In genomic region chr6:34793877-34794276, GRCh38 we compare ENCODE assay signal across 11 cellular contexts. TPM values are rescaled to one million over a fixed set of nuclear protein-coding genes. Genes with fewer than 3 reads are reported as not detected.
DNase-seq lines count a peak whose midpoint lies in the region; ATAC-seq, FAIRE-seq and TF ChIP-seq lines count a peak whose summit lies in the region.
"Had no signal": no experiment of that assay in that cellular context is flagged by ENCODE, and none has a peak within 500 bp of the region (broad histone marks: within the 10 kb centered on the region; RNA-seq: fewer than 3 reads in every experiment).

No MANE protein-coding gene starts in this region.

- intact Hi-C loops in left ventricle myocardium inferior (cut with micrococcal nuclease) (no loop called here), Right ventricle myocardium inferior (cut with DNase I) (loop anchor here (5.0 kb wide), 1 partner anchor 37 kb away; the partner anchor contains the start of gene SNRPC), PC-9 (cut with micrococcal nuclease; ENCODE audit: unreplicated experiment) (loop anchor here (5.0 kb wide), 1 partner anchor 547 kb away; the partner anchor contains the start of gene SMIM29)

- H3K27me3 Mint-ChIP-seq in endodermal cell (ENCODE audit: insufficient read depth) (no peaks in the 10 kb centered on the region), type B pancreatic cell (no peaks in the 10 kb centered on the region)

- no peak overlapping the region for H3K9ac ChIP-seq in endodermal cell (ENCODE audit: extremely low read depth, low read length, poor library complexity, severe bottlenecking)

- H3K79me2 ChIP-seq in PC-9 (ENCODE audit: low read depth): peaks cover 60% of the 10 kb centered on the region

- H3K4me1 Mint-ChIP-seq in endodermal cell: peaks cover 16% of the 10 kb centered on the region
- peaks cover 26% of the 10 kb centered on the region for H3K4me1 Mint-ChIP-seq in type B pancreatic cell (ENCODE audit: unreplicated experiment)

- H4K20me1 ChIP-seq in PC-9 (ENCODE audit: insufficient read depth): peaks cover 10% of the 10 kb centered on the region

- peaks cover 4% of the 10 kb centered on the region for H3K36me3 Mint-ChIP-seq in endodermal cell (ENCODE audit: low read depth)
- H3K36me3 Mint-ChIP-seq in type B pancreatic cell: no peaks in the 10 kb centered on the region

- H3K9me3 ChIP-seq in left ventricle myocardium inferior (replicated peaks) (no peaks in the 10 kb centered on the region), PC-9 (ENCODE audit: insufficient read depth, low read depth) (no peaks in the 10 kb centered on the region), endodermal cell (ENCODE audit: control insufficient read depth, low read length) (no peaks in the 10 kb centered on the region), small intestine (ENCODE audit: control insufficient read depth, low read depth) (no peaks in the 10 kb centered on the region)

- TF ChIP-seq CTCF in left ventricle myocardium inferior (IDR thresholded peaks at IDR 0.05; ENCODE audit: borderline replicate concordance): no peak
- no peak for TF ChIP-seq CTCF in PC-9 (conservative IDR thresholded peaks at IDR 0.05)
- no peak for TF ChIP-seq CTCF in endodermal cell (conservative IDR thresholded peaks at IDR 0.05)
- TF ChIP-seq CTCF in type B pancreatic cell (conservative IDR thresholded peaks at IDR 0.05): no peak

- H3K4me3 Mint-ChIP-seq in endodermal cell (peak overlapping the region; percentile 89), type B pancreatic cell (peak overlapping the region; percentile 95)

- ATAC-seq in Right ventricle myocardium inferior: no peak
- no peak for ATAC-seq in GM18867 (IDR thresholded peaks at IDR 0.05; ENCODE audit: unreplicated experiment)

- no peak overlapping the region for H2AFZ ChIP-seq in PC-9

- H3F3A ChIP-seq in PC-9 (ENCODE audit: insufficient read depth, low read depth): peaks cover 50% of the 10 kb centered on the region

- FAIRE-seq in small intestine (lab: Jason Lieb, UNC): no peak

- DNase-seq in left ventricle myocardium inferior: no peak
- no peak for DNase-seq in Right ventricle myocardium inferior (ENCODE audit: missing footprints)
- DNase-seq in PC-9: no peak
- no peak for DNase-seq in endodermal cell
- no peak for DNase-seq in type B pancreatic cell (ENCODE audit: extremely low spot score, unreplicated experiment)
- DNase-seq in small intestine: no peak
- DNase-seq in NCI-H524 (lab: John Stamatoyannopoulos, UW): no peak
- DNase-seq: islet precursor cell, NCI-H1092 treated with DMSO at 0.1 percent for 48 hours, NCI-H2227 treated with DMSO at 0.1 percent for 48 hours had no signal

- H3K4me1 ChIP-seq in left ventricle myocardium inferior: peaks cover 61% of the 10 kb centered on the region
- H3K4me1 ChIP-seq in PC-9 (replicated peaks; ENCODE audit: insufficient read depth): peaks cover 55% of the 10 kb centered on the region
- H3K4me1 ChIP-seq in endodermal cell (ENCODE audit: control insufficient read depth, insufficient read depth, low read length): no peaks in the 10 kb centered on the region
- no peaks in the 10 kb centered on the region for H3K4me1 ChIP-seq in small intestine (ENCODE audit: control insufficient read depth in 2 of 2, insufficient read depth in 1 of 2, low read depth in 1 of 2, low read length in 1 of 2)

- 94 to 100% methylated on average over 5 to 6 of the region's 6 CpGs for WGBS in endodermal cell (ENCODE audit: insufficient coverage in 1 of 2, insufficient read length in 1 of 2), 2 experiments
- 97 to 99% (median 99%) methylated on average over 6 of the region's 6 CpGs for WGBS in small intestine, 3 donors

- no peak overlapping the region for H3K27ac ChIP-seq in left ventricle myocardium inferior (replicated peaks)
- no peak overlapping the region for H3K27ac ChIP-seq in PC-9
- H3K27ac ChIP-seq in endodermal cell (ENCODE audit: low read depth, low read length): no peak overlapping the region
- no peak overlapping the region for H3K27ac ChIP-seq in small intestine (ENCODE audit: low read depth in 1 of 2, low read length in 1 of 2)

- POLR2A ChIA-PET in PC-9 (lab: Charles Lee; ENCODE audit: unreplicated experiment): no interaction called here

- H3K9me2 ChIP-seq in PC-9 (ENCODE audit: insufficient read depth): no peaks in the 10 kb centered on the region

- CTCF ChIA-PET in PC-9 (lab: Charles Lee): no interaction called here

- H3K36me3 ChIP-seq in left ventricle myocardium inferior (no peaks in the 10 kb centered on the region), PC-9 (ENCODE audit: low read depth) (no peaks in the 10 kb centered on the region; the same call in 1 of the 2 replicates), endodermal cell (ENCODE audit: control insufficient read depth, insufficient read depth, low read length) (no peaks in the 10 kb centered on the region), small intestine (ENCODE audit: control insufficient read depth in 2 of 2, insufficient read depth in 2 of 2, low read length in 2 of 2) (no peaks in the 10 kb centered on the region)

- peak overlapping the region; percentile 98 for H3K4me2 ChIP-seq in PC-9

- peak overlapping the region; percentile 87 for H3K4me3 ChIP-seq in left ventricle myocardium inferior
- peak overlapping the region; percentile 99; the same call in 1 of the 2 replicates for H3K4me3 ChIP-seq in PC-9
- peak overlapping the region; percentile 91 for H3K4me3 ChIP-seq in endodermal cell (ENCODE audit: low read length)
- no peak overlapping the region for H3K4me3 ChIP-seq in small intestine (ENCODE audit: low read depth in 1 of 2, low read length in 2 of 2)

- BruUV-seq in PC-9 (replicated peaks; lab: Mats Ljungman, UMichigan): no TSS peak

- no peaks in the 10 kb centered on the region for H3K9me3 Mint-ChIP-seq in endodermal cell
- H3K9me3 Mint-ChIP-seq in type B pancreatic cell: no peaks in the 10 kb centered on the region

- H3K27ac Mint-ChIP-seq in endodermal cell (no peak overlapping the region), type B pancreatic cell (peak overlapping the region; percentile 29)

- H3K27me3 ChIP-seq in left ventricle myocardium inferior (ENCODE audit: low read depth): no peaks in the 10 kb centered on the region
- H3K27me3 ChIP-seq in PC-9 (ENCODE audit: insufficient read depth, low read depth): no peaks in the 10 kb centered on the region
- no peaks in the 10 kb centered on the region for H3K27me3 ChIP-seq in endodermal cell (ENCODE audit: control insufficient read depth, insufficient read depth, low read length, poor library complexity, severe bottlenecking)
- H3K27me3 ChIP-seq in small intestine (ENCODE audit: control insufficient read depth in 2 of 2, insufficient read depth in 2 of 2, low read length in 2 of 2): no peaks in the 10 kb centered on the region

RNA-seq across cellular contexts. Expression of gene BLTP3A, which starts 2.0 kb away (rescaled TPM):
- 16.5 TPM for total RNA-seq in left ventricle myocardium inferior
- total RNA-seq in Right ventricle myocardium inferior: 17.1 TPM
- 18.2 and 22.3 TPM in 2 replicates for total RNA-seq in PC-9 (2021)
- total RNA-seq in endodermal cell: 10 to 100 TPM; 18.6 to 22.5 TPM
- polyA plus RNA-seq in endodermal cell (2013, experiment 1 of 2): 12.5 TPM
- polyA plus RNA-seq in endodermal cell (2013, experiment 2 of 2): 11.3 TPM
- total RNA-seq in type B pancreatic cell (ENCODE audit: low replicate concordance): 13.0 and 16.1 TPM in 2 replicates
- polyA plus RNA-seq in small intestine: 1 to 10 TPM; 1.3 to 4.9 (median 1.6) TPM

RNA-seq across cellular contexts. Expression of gene SNRPC, which starts 36.6 kb away (rescaled TPM):
- total RNA-seq in left ventricle myocardium inferior (159 TPM), Right ventricle myocardium inferior (174 TPM), PC-9 (2021) (142 and 162 TPM in 2 replicates), endodermal cell (100 to 1,000 TPM; 150 to 159 TPM), type B pancreatic cell (ENCODE audit: low replicate concordance) (109 and 134 TPM in 2 replicates)
- polyA plus RNA-seq in endodermal cell (2013, experiment 1 of 2): 237 TPM
- 240 TPM for polyA plus RNA-seq in endodermal cell (2013, experiment 2 of 2)
- polyA plus RNA-seq in small intestine: 100 to 1,000 TPM; 145 to 163 (median 151) TPM

Comparison
In these comparisons a context has a peak if more than half of its experiments do, and no peak if none do; other contexts are left out.
1. H3K4me3 ChIP-seq: peak in left ventricle myocardium inferior (single experiment), PC-9 (single experiment) and endodermal cell (single experiment); none in small intestine (0 of 2).